In the genomic region with DNA sequence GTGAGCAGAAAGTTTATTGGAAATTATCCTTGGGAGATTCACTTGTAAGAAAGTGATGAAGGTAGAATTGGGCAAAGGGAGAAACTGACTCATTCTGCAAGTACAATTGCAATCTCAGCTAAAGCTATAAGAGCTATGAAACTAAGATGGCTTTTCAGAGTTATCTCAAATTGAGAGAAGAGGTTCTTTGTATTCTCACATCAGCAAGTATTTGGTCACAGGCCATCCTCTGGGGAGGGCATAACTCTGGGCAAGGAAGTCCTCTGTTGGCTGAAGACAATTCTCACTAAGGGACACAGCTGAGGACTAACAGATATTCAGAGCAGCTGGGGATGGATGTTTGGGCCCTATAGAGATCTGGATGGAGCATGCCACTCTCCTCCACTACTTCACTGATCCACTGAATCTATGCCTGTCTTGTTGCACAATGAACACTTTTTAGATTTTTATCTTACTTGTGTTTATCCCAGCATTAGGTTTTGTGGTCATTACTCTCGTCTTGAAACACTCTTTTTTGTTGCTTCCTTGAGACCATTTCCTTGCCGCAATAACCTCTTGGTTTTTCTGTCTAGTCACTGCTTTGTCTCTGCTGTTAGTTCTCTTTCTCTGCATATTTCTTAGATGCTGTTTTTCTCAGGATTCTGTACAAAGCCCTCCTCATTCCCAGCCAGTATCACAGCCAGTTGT, we compare ENCODE assay signal across 12 cellular contexts.
"Had no signal": no experiment of that assay in that cellular context is flagged by ENCODE, and none has a peak within 500 bp of the region (broad histone marks: within the 10 kb centered on the region; RNA-seq: fewer than 3 reads in every experiment).

No MANE protein-coding gene starts in this region.

- H3K36me3 ChIP-seq: cardiac muscle cell, esophagus squamous epithelium, neural progenitor cell, pancreas, tibial nerve, vagina had no signal

- H3K4me1 Mint-ChIP-seq: activated B cell treated with CpG ODN at 0.5 μM for 24 hours; neural progenitor cell; stimulated activated effector memory CD8-positive, alpha-beta T cell treated with anti-CD3 and anti-CD28 coated beads, Interleukin-12 subunit alpha, Interleukin-12 subunit beta, amount 100 ng/mL, for 72 hours; T-helper 17 cell had no signal

- H3K9me3 ChIP-seq: esophagus squamous epithelium, pancreas, tibial nerve, vagina had no signal

- H3K36me3 Mint-ChIP-seq: neural progenitor cell; stimulated activated effector memory CD8-positive, alpha-beta T cell treated with anti-CD3 and anti-CD28 coated beads, Interleukin-12 subunit alpha, Interleukin-12 subunit beta, amount 100 ng/mL, for 72 hours had no signal

- DNase-seq: activated B cell treated with CpG ODN at 0.5 μM for 24 hours; activated gamma-delta T cell; activated T-cell treated with anti-CD3 and anti-CD28 coated beads, Interleukin-2, amount 50 U/mL, for 1 hour; esophagus squamous epithelium; pancreas; T-helper 17 cell had no signal

- ATAC-seq: pancreas; stimulated activated effector memory CD8-positive, alpha-beta T cell treated with anti-CD3 and anti-CD28 coated beads, Interleukin-12 subunit alpha, Interleukin-12 subunit beta, amount 100 ng/mL, for 72 hours; T-helper 17 cell had no signal

- H3K9me3 Mint-ChIP-seq: neural progenitor cell had no signal

- H3K27me3 Mint-ChIP-seq: activated B cell treated with CpG ODN at 0.5 μM for 24 hours, T-helper 17 cell had no signal

- H3K4me3 Mint-ChIP-seq: activated B cell treated with CpG ODN at 0.5 μM for 24 hours; neural progenitor cell; stimulated activated effector memory CD8-positive, alpha-beta T cell treated with anti-CD3 and anti-CD28 coated beads, Interleukin-12 subunit alpha, Interleukin-12 subunit beta, amount 100 ng/mL, for 72 hours; T-helper 17 cell had no signal

- H3K4me3 ChIP-seq: cardiac muscle cell, esophagus squamous epithelium, hepatocyte, neural progenitor cell, pancreas, tibial nerve, vagina had no signal

- H3K4me2 ChIP-seq: hepatocyte, neural progenitor cell had no signal

- H3K27me3 ChIP-seq: cardiac muscle cell, esophagus squamous epithelium, hepatocyte, neural progenitor cell, pancreas, tibial nerve, vagina had no signal

- H3K27ac ChIP-seq: cardiac muscle cell, esophagus squamous epithelium, hepatocyte, neural progenitor cell, pancreas, tibial nerve, vagina had no signal

- H3K27ac Mint-ChIP-seq: activated B cell treated with CpG ODN at 0.5 μM for 24 hours; neural progenitor cell; stimulated activated effector memory CD8-positive, alpha-beta T cell treated with anti-CD3 and anti-CD28 coated beads, Interleukin-12 subunit alpha, Interleukin-12 subunit beta, amount 100 ng/mL, for 72 hours; T-helper 17 cell had no signal

- H3K79me2 ChIP-seq: hepatocyte had no signal

- H3K4me1 ChIP-seq: esophagus squamous epithelium, pancreas, tibial nerve, vagina had no signal

- H3K9ac ChIP-seq: neural progenitor cell had no signal

- H2AFZ ChIP-seq: hepatocyte, neural progenitor cell had no signal
